Comparison of ENCODE assay signal across 8 cellular contexts in the genomic region with DNA sequence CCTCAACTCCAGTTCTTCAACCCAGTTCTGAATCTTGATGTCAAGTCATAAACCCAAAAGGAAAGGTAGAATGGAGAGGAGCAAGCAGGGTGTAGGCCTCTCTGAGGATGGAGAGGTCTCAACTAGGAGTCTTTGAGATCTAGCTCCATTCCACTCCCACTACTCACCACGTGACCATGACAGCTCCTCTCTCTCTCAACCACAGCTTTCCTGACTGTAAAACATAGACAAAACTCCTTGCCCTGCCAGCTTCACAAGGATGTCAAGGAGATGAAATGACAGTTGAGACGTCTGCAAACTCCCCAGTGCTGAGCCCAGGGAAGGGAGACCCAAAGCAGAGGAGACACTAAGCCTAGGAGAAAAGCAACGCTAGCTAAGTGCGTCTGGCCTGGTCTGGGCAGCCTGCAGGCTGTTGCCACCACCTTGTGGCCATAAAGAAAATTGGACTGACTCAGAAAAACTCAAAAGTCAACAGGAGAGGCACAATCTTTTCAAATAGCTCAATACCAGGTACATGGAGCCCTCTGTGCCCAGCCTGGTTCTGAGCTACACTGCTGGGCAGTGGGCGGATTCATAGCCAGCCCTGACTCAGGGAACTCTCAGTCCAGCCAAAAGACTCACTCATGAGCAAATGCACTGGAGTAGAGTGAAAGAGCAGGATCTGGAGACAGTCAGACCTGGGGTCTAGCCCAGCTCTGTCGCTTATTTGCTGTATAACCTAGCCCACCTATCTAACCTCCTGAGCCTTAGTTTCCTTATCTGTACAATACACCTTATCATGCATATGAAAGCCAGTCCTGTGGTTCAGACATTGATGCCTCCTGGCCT. TPM values are rescaled to one million over a fixed set of nuclear protein-coding genes. Genes with fewer than 3 reads are reported as not detected.
A peak's percentile ranks its signal among the peaks of the same experiment; 100 is the strongest.
DNase-seq lines count a peak whose midpoint lies in the region; ATAC-seq, FAIRE-seq and TF ChIP-seq lines count a peak whose summit lies in the region.

No MANE protein-coding gene starts in this region.

- no peak overlapping the region for H3K27ac Mint-ChIP-seq in activated CD8-positive, alpha-beta T cell treated with anti-CD3 and anti-CD28 coated beads for 36 hours
- peak overlapping the region in 1 of 3 experiments; percentile 57 for H3K27ac Mint-ChIP-seq in nephron

- no peaks in the 10 kb centered on the region for H3K27me3 Mint-ChIP-seq in activated CD8-positive, alpha-beta T cell treated with anti-CD3 and anti-CD28 coated beads for 36 hours
- H3K27me3 Mint-ChIP-seq in nephron (ENCODE audit: low read depth), result no peaks in the 10 kb centered on the region

- no peak for TF ChIP-seq POLR2A in GM12891 (IDR thresholded peaks at IDR 0.05; ENCODE audit: low read depth, low read length)

- peaks cover 31% of the 10 kb centered on the region for H3K4me1 Mint-ChIP-seq in activated CD8-positive, alpha-beta T cell treated with anti-CD3 and anti-CD28 coated beads for 36 hours (ENCODE audit: low read depth)
- peaks cover 57% of the 10 kb centered on the region for H3K4me1 Mint-ChIP-seq in nephron

- CTCF ChIA-PET in activated CD8-positive, alpha-beta T cell treated with anti-CD3 and anti-CD28 coated beads for 36 hours (lab: Charles Lee), result interaction anchor here (0.5 to 5.2 kb wide), 74 partner anchors 9 to 1585 kb away, joined by 3 to 66 read pairs (median 6); a partner anchor contains a TSS

- ATAC-seq in activated CD8-positive, alpha-beta T cell treated with anti-CD3 and anti-CD28 coated beads for 36 hours, result peak; percentile 19
- ATAC-seq in HG02870 (IDR thresholded peaks at IDR 0.05; ENCODE audit: unreplicated experiment), result no peak
- ATAC-seq in HG02642 (IDR thresholded peaks at IDR 0.05; ENCODE audit: poor library complexity, unreplicated experiment), result no peak

- POLR2A ChIA-PET in activated CD8-positive, alpha-beta T cell treated with anti-CD3 and anti-CD28 coated beads for 36 hours (lab: Charles Lee), result interaction anchor here (0.8 kb wide), 1 partner anchor 16 kb away, joined by 3 read pairs; no protein-coding TSS in a partner anchor

- peaks cover 10% of the 10 kb centered on the region for H3K36me3 Mint-ChIP-seq in activated CD8-positive, alpha-beta T cell treated with anti-CD3 and anti-CD28 coated beads for 36 hours (ENCODE audit: low read depth)
- peaks cover 14% of the 10 kb centered on the region for H3K36me3 Mint-ChIP-seq in nephron (ENCODE audit: low read depth)

- H3K4me3 Mint-ChIP-seq in activated CD8-positive, alpha-beta T cell treated with anti-CD3 and anti-CD28 coated beads for 36 hours, result no peak overlapping the region
- peak overlapping the region; percentile 22 to 74 (median 33) for H3K4me3 Mint-ChIP-seq in nephron

- TF ChIP-seq CTCF in activated CD8-positive, alpha-beta T cell treated with anti-CD3 and anti-CD28 coated beads for 36 hours (IDR thresholded peaks at IDR 0.05), result peak; percentile 77
- peak; percentile 74 to 79 (median 77) for TF ChIP-seq CTCF in nephron (IDR thresholded peaks at IDR 0.05; ENCODE audit: unreplicated experiment in 3 of 3)

- intact Hi-C loops in activated CD8-positive, alpha-beta T cell treated with anti-CD3 and anti-CD28 coated beads for 36 hours (cut with micrococcal nuclease), result no loop called here

- FAIRE-seq in GM12891 (lab: Jason Lieb, UNC), result peak; percentile 94

- no peaks in the 10 kb centered on the region for H3K9me3 Mint-ChIP-seq in activated CD8-positive, alpha-beta T cell treated with anti-CD3 and anti-CD28 coated beads for 36 hours
- H3K9me3 Mint-ChIP-seq in nephron, result no peaks in the 10 kb centered on the region

- DNase-seq in AML-193 (lab: John Stamatoyannopoulos, UW), result peak; percentile 74 to 75
- DNase-seq in GM12891 (ENCODE audit: insufficient read length, low spot score), result peak; percentile 49
- peak; percentile 13 for DNase-seq in NCI-H226
- peak; percentile 60 for DNase-seq in activated CD8-positive, alpha-beta T cell treated with anti-CD3 and anti-CD28 coated beads for 36 hours
- DNase-seq in fibroblast of gingiva (ENCODE audit: low read depth), result peak; percentile 53

TF ChIP-seq in GM12891, 5 proteins besides CTCF, POLR2A, EP300 and RAD21:
- TF ChIP-seq POU2F2 (IDR thresholded peaks at IDR 0.05; ENCODE audit: low read depth, low read length) (no peak), PAX5 (IDR thresholded peaks at IDR 0.05; ENCODE audit: insufficient read depth, low read length, severe bottlenecking) (no peak), POLR2AphosphoS5 (IDR thresholded peaks at IDR 0.05; ENCODE audit: low read depth, low read length) (no peak), SPI1 (IDR thresholded peaks at IDR 0.05; ENCODE audit: low read depth, low read length) (no peak), TAF1 (IDR thresholded peaks at IDR 0.05; ENCODE audit: low read depth, low read length) (no peak)
TF ChIP-seq in GM12891: peak in this region for 0.

RNA-seq across cellular contexts. Expression of a gene that starts 3.4 kb away (rescaled TPM):
- 13.6 TPM for polyA plus RNA-seq in GM12891 (2012; ENCODE audit: low read depth, missing spikeins)
- total RNA-seq in activated CD8-positive, alpha-beta T cell treated with anti-CD3 and anti-CD28 coated beads for 36 hours, result 10 to 100 TPM; 37.0 to 37.2 TPM

Comparison
In these comparisons a context has a peak if more than half of its experiments do, and no peak if none do; other contexts are left out.
1. DNase-seq: peak in every context shown above with its lines; median percentile 74 in AML-193; 60 in activated CD8-positive, alpha-beta T cell treated with anti-CD3 and anti-CD28 coated beads for 36 hours; 53 in fibroblast of gingiva; 49 in GM12891; 13 in NCI-H226.